8 cellular contexts compared by ENCODE assay signal in the genomic region with DNA sequence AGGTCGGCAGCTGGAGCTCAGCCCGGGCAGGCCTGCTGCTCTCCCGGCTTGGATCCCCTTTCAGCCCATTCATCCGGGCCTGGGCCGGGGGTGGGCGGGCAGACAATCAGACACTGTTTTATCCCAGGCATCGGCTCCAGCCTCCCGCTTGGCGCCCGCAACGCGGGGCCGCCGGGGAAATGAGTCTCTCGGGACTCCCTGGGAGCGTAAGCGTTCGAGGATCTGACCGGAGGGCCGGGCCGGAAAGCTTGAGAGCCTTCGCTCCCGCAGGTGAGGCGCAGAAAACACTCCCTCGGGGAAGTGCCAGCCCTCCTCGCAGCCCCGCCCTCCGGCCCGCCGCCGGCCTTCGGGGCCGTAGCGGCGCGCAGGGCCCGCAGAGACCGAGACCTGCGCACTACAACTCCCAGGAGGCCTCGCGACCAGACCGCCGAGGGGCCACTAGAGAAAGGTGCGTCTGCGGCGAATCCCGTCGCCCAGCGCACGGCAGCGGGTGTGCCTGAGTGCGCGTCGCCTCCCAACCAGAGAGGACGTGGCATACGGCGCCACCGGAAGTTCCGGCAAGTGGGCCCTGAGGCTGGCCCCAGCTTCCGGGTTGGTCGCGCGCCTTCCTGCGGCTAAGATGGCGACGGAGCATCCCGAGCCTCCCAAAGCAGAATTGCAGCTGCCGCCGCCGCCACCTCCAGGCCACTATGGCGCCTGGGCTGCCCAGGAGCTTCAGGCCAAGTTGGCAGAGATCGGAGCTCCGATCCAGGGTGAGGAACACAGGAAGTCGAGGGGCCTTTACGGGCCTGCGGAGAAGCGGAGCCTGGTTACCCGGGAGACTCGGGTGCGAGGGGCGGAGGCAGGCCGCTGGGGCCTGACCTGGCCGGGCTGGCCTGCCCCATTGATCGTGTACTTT. TPM values are rescaled to one million over a fixed set of nuclear protein-coding genes. Genes with fewer than 3 reads are reported as not detected.
DNase-seq lines count a peak whose midpoint lies in the region; ATAC-seq and TF ChIP-seq lines count a peak whose summit lies in the region.

Gene SF3B2, plus strand, starts transcription at position 599 of the 898 bp plus-strand sequence. Its CDS starts 21 bp downstream, at position 620.

- H3K4me3 Mint-ChIP-seq in GM23338 (peak within 1 kb of the TSS; percentile 98), natural killer cell (peak within 1 kb of the TSS; percentile 100)

- peaks cover 14% of the 10 kb centered on the region; the same call in 1 of the 2 replicates for H3F3A ChIP-seq in GM23338 (replicated peaks; ENCODE audit: low read depth)

- H3K36me3 Mint-ChIP-seq in GM23338 (ENCODE audit: low read depth): peaks cover 42% of the 10 kb centered on the region
- no peaks in the 10 kb centered on the region for H3K36me3 Mint-ChIP-seq in natural killer cell

- H3K9me3 Mint-ChIP-seq in GM23338 (no peaks in the 10 kb centered on the region; the same call in 2 of the 3 replicates), natural killer cell (no peaks in the 10 kb centered on the region)

- peak; percentile 91 for ATAC-seq in GM23338
- ATAC-seq in natural killer cell: peak; percentile 93 to 98 (median 96)

- H3K27me3 Mint-ChIP-seq in GM23338 (ENCODE audit: insufficient read depth, low read depth, poor library complexity) (peaks cover 17% of the 10 kb centered on the region), natural killer cell (ENCODE audit: low read depth in 2 of 2) (peaks cover 0 to 11% of the 10 kb centered on the region in 2 donors)

- DNase-seq in Daoy (ENCODE audit: low read depth) (peak; percentile 99), GM23338 (ENCODE audit: low spot score) (peak; percentile 98), LHCN-M2 (ENCODE audit: low read depth) (peak; percentile 97), RPMI8226 (peak; percentile 100), fibroblast of lung (ENCODE audit: low read depth in 2 of 2) (peak; percentile 98 to 99), natural killer cell (peak; percentile 90)
- DNase-seq in activated T-helper 1 cell treated with anti-CD3 and anti-CD28 coated beads, Interleukin-2, amount 50 U/mL, for 16 hours (ENCODE audit: low read depth in 1 of 2, low spot score in 1 of 2): peak; percentile 93 to 95
- DNase-seq in stimulated activated naive CD4-positive, alpha-beta T cell treated with Interleukin-2 at 50 U/mL for 16 hours (lab: John Stamatoyannopoulos, UW): peak; percentile 97

- no peaks in the 10 kb centered on the region for H3K9me2 ChIP-seq in GM23338 (ENCODE audit: insufficient read depth)

- H3K79me2 ChIP-seq in GM23338 (replicated peaks; ENCODE audit: insufficient read depth) (peaks cover 38% of the 10 kb centered on the region), fibroblast of lung (ENCODE audit: control insufficient read depth, insufficient read depth, low read length) (peaks cover 29% of the 10 kb centered on the region)

- H3K27ac Mint-ChIP-seq in GM23338 (peak within 1 kb of the TSS; percentile 98), natural killer cell (peak within 1 kb of the TSS; percentile 98)

- peaks cover 21% of the 10 kb centered on the region for H4K20me1 ChIP-seq in GM23338 (replicated peaks; ENCODE audit: insufficient read depth)
- H4K20me1 ChIP-seq in fibroblast of lung (ENCODE audit: control insufficient read depth, extremely low read depth, insufficient read depth, low read length): no peaks in the 10 kb centered on the region

- H3K4me1 ChIP-seq in GM23338 (ENCODE audit: insufficient read depth): peaks cover 24% of the 10 kb centered on the region
- peaks cover 4% of the 10 kb centered on the region for H3K4me1 ChIP-seq in fibroblast of lung (ENCODE audit: control insufficient read depth, extremely low read depth, insufficient read depth, low read length)

- peak within 1 kb of the TSS; percentile 98 for H3K9ac ChIP-seq in fibroblast of lung (ENCODE audit: insufficient read depth, low read length)

- H3K4me1 Mint-ChIP-seq in GM23338: peaks cover 34% of the 10 kb centered on the region
- peaks cover 27 to 34% of the 10 kb centered on the region in 2 donors for H3K4me1 Mint-ChIP-seq in natural killer cell

- TF ChIP-seq CTCF in GM23338 (conservative IDR thresholded peaks at IDR 0.05; ENCODE audit: low read depth in 2 of 2): no peak
- TF ChIP-seq CTCF in fibroblast of lung (conservative IDR thresholded peaks at IDR 0.05 in 1 of 2, IDR thresholded peaks at IDR 0.05 in 1 of 2; ENCODE audit: low read depth in 1 of 2, low read length in 2 of 2): no peak
- TF ChIP-seq CTCF in natural killer cell (IDR thresholded peaks at IDR 0.05): no peak

- H3K27me3 ChIP-seq in GM23338 (ENCODE audit: insufficient read depth) (no peaks in the 10 kb centered on the region), fibroblast of lung (ENCODE audit: control insufficient read depth, insufficient read depth, low read length) (peaks cover 3% of the 10 kb centered on the region)

- H3K36me3 ChIP-seq in GM23338 (ENCODE audit: insufficient read depth) (peaks cover 23% of the 10 kb centered on the region), fibroblast of lung (ENCODE audit: control insufficient read depth, insufficient read depth, low read length) (peaks cover 7% of the 10 kb centered on the region)

- H3K4me3 ChIP-seq in GM23338 (peak within 1 kb of the TSS; percentile 99), fibroblast of lung (replicated peaks in 1 of 4; ENCODE audit: control extremely low read depth in 1 of 4, insufficient read depth in 1 of 4, low read depth in 3 of 4, low read length in 4 of 4) (peak within 1 kb of the TSS; percentile 71 to 98 (median 89))

- H3K4me2 ChIP-seq in GM23338 (peak within 1 kb of the TSS; percentile 99), fibroblast of lung (ENCODE audit: extremely low read depth, insufficient read depth, low read length) (peak within 1 kb of the TSS; percentile 72)

- intact Hi-C loops in natural killer cell (cut with micrococcal nuclease): loop anchor here (1.0 kb wide), 1 partner anchor 18 kb away; the partner anchor contains the start of gene PACS1

- peak within 1 kb of the TSS; percentile 92 for H2AFZ ChIP-seq in GM23338
- H2AFZ ChIP-seq in fibroblast of lung (ENCODE audit: low read length): peak within 1 kb of the TSS; percentile 87

- H3K27ac ChIP-seq in GM23338 (ENCODE audit: low read depth) (peak within 1 kb of the TSS; percentile 100), fibroblast of lung (ENCODE audit: insufficient read depth, low read length) (peak within 1 kb of the TSS; percentile 94)

- H3K9me3 ChIP-seq in fibroblast of lung (ENCODE audit: control insufficient read depth, insufficient read depth, low read depth, low read length): no peaks in the 10 kb centered on the region

TF ChIP-seq in GM23338, 12 proteins besides CTCF, POLR2A, EP300 and RAD21:
- peak; percentile 87 for TF ChIP-seq CREB1 (CRISPR knock-in tag; IDR thresholded peaks at IDR 0.05; ENCODE audit: low read depth)
- TF ChIP-seq ETS1 (IDR thresholded peaks at IDR 0.05): peak; percentile 89
- TF ChIP-seq REST (IDR thresholded peaks at IDR 0.05; ENCODE audit: unreplicated experiment): no peak
- peak; percentile 73 for TF ChIP-seq POLR2AphosphoS5 (IDR thresholded peaks at IDR 0.05; ENCODE audit: low read depth)
- TF ChIP-seq EZH2phosphoT487 (IDR thresholded peaks at IDR 0.05; ENCODE audit: unreplicated experiment): no peak

RNA-seq across cellular contexts. Expression of gene SF3B2, which starts in this region (rescaled TPM):
- 257 and 289 TPM in 2 replicates for total RNA-seq in Daoy (2014; rRNA removed; shearing (Covaris generic))
- total RNA-seq in GM23338 (2014; rRNA removed; shearing (Covaris generic)): 173 and 180 TPM in 2 replicates
- polyA plus RNA-seq in GM23338 (2016; fragmentation: Nextera tagmentation; extraction: Ambion mirVana) (173 and 191 TPM in 2 replicates), fibroblast of lung (87.7 and 122 TPM in 2 replicates)
- total RNA-seq in LHCN-M2 (2014; rRNA removed) (156 and 163 TPM in 2 replicates), fibroblast of lung (108 TPM in 2 replicates), natural killer cell (100 to 1,000 TPM; 249 to 269 (median 253) TPM)
- 166 TPM for polyA plus RNA-seq in LHCN-M2 (2012)
- 147 and 188 TPM in 2 replicates for polyA plus RNA-seq in fibroblast of lung (2012)
- 114 and 133 TPM in 2 replicates for polyA minus RNA-seq in fibroblast of lung (ENCODE audit: low replicate concordance)

Comparison
In these comparisons a context has a peak if more than half of its experiments do, and no peak if none do; other contexts are left out.
1. Peak in every context shown above with its lines: DNase-seq, ATAC-seq, H3K4me3 ChIP-seq and H3K27ac ChIP-seq.